In genomic region chr20:36074983-36075382, GRCh38 we compare ENCODE assay signal across 17 cellular contexts.
"Had no signal": no experiment of that assay in that cellular context is flagged by ENCODE, and none has a peak within 500 bp of the region (broad histone marks: within the 10 kb centered on the region; RNA-seq: fewer than 3 reads in every experiment).

No MANE protein-coding gene starts in this region.

- H3K36me3 ChIP-seq: gastroesophageal sphincter, heart right ventricle, thoracic aorta, upper lobe of left lung had no signal

- H3K27me3 ChIP-seq: upper lobe of left lung had no signal

- H3K4me1 ChIP-seq: gastroesophageal sphincter, heart right ventricle, upper lobe of left lung had no signal

- ATAC-seq: activated CD8-positive, alpha-beta memory T cell treated with anti-CD3 and anti-CD28 coated beads, Interleukin-2, amount 10 ng/mL, durations not matched to agents 7 days and 5 days; activated T-helper 17 cell treated with anti-CD3 and anti-CD28 coated beads, Interleukin-2, amount 50 U/mL, for 72 hours; gastroesophageal sphincter; heart right ventricle; stimulated activated naive B cell treated with anti-CD40 and anti-IgM and Interleukin-4, amounts not matched to agents 10 μg/mL and 1 μg/mL and 100 μg/mL, for 72 hours had no signal

- DNase-seq: activated B cell treated with CpG ODN at 0.5 μM for 24 hours; activated CD4-positive, alpha-beta memory T cell treated with anti-CD3 and anti-CD28 coated beads, Interleukin-2, amount 10 ng/mL, durations not matched to agents 7 days and 5 days; activated CD4-positive, alpha-beta T cell treated with anti-CD3 and anti-CD28 coated beads for 48 hours; activated CD8-positive, alpha-beta memory T cell treated with anti-CD3 and anti-CD28 coated beads, Interleukin-2, amount 10 ng/mL, durations not matched to agents 7 days and 5 days; activated naive CD4-positive, alpha-beta T cell; activated naive CD8-positive, alpha-beta T cell treated with anti-CD3 and anti-CD28 coated beads for 36 hours; amniotic stem cell; cortex of kidney; erythroblast; heart right ventricle; midbrain; stimulated activated naive B cell treated with anti-CD40 and anti-IgM and Interleukin-4, amounts not matched to agents 10 μg/mL and 1 μg/mL and 100 μg/mL, for 72 hours; upper lobe of left lung had no signal

- H3K4me3 ChIP-seq: gastroesophageal sphincter, heart right ventricle, lung, thoracic aorta, upper lobe of left lung had no signal

- H3K27ac ChIP-seq: gastroesophageal sphincter, heart right ventricle, thoracic aorta, upper lobe of left lung had no signal

- H3K9me3 ChIP-seq: gastroesophageal sphincter, heart right ventricle, thoracic aorta, upper lobe of left lung had no signal
